In the genomic region with DNA sequence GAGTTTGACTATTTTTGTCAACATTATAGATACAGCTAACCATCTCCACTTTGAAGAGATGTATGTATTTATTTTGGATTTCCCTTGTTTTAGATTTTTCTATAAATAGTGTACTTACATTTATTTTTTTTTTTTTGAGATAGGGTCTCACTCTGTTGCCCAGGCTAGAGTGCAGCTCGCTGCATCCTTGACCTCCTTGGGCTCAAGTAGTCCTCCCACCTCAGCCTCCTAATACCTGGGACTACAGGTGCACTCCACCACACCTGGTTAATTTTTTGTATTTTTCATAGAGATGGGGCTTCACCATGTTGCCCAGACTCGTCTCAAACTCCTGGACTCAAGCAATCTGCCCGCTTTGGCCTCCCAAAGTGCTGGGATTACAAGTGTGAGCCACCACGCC, we compare ENCODE assay signal across 20 cellular contexts. TPM values are rescaled to one million over a fixed set of nuclear protein-coding genes. Genes with fewer than 3 reads are reported as not detected.
DNase-seq lines count a peak whose midpoint lies in the region; ATAC-seq and TF ChIP-seq lines count a peak whose summit lies in the region.
"Had no signal": no experiment of that assay in that cellular context is flagged by ENCODE, and none has a peak within 500 bp of the region (broad histone marks: within the 10 kb centered on the region; RNA-seq: fewer than 3 reads in every experiment).

No MANE protein-coding gene starts in this region.

- POLR2A ChIA-PET in WTC11 (lab: Charles Lee), result interaction anchor here (0.7 kb wide), 1 partner anchor 779 kb away, joined by 8 read pairs; no protein-coding TSS in a partner anchor

- H2BK5ac ChIP-seq in mesendoderm (ENCODE audit: low read length), result no peak overlapping the region

- H3K4me3 ChIP-seq in HUES48 (ENCODE audit: low read depth, low read length), result no peak overlapping the region
- H3K4me3 ChIP-seq in mesendoderm (ENCODE audit: low read length), result no peak overlapping the region
- H3K4me3 ChIP-seq: BLaER1, GM23248, HAP-1 had no signal

- no peak overlapping the region for H3K4me2 ChIP-seq in mesendoderm (ENCODE audit: low read length)
- H3K4me2 ChIP-seq: BLaER1 had no signal

- peaks cover 67% of the 10 kb centered on the region for H3K4me1 Mint-ChIP-seq in WTC11
- H3K4me1 Mint-ChIP-seq: CD14-positive monocyte had no signal

- H3K27ac ChIP-seq in HUES48 (ENCODE audit: low read depth, low read length), result peak overlapping the region; percentile 76
- peak overlapping the region; percentile 13 for H3K27ac ChIP-seq in mesendoderm (ENCODE audit: low read depth, low read length)
- H3K27ac ChIP-seq: BLaER1, GM23248 had no signal

- CTCF ChIA-PET in WTC11 (lab: Charles Lee), result no interaction called here

- H3K4ac ChIP-seq in mesendoderm (ENCODE audit: low read depth, low read length), result no peak overlapping the region

- no peak overlapping the region for H2BK120ac ChIP-seq in mesendoderm (ENCODE audit: low read depth, low read length)

- H4K8ac ChIP-seq in mesendoderm (ENCODE audit: low read depth, low read length), result no peak overlapping the region

- no peak overlapping the region for H3K4me3 Mint-ChIP-seq in WTC11
- H3K4me3 Mint-ChIP-seq: CD14-positive monocyte; CD8-positive, alpha-beta T cell had no signal

- no CpG with 5 or more reads among the region's 4 CpGs for WGBS in mesendoderm (ENCODE audit: extremely low coverage, insufficient coverage, low lambda C conversion rate)

- H3K27me3 Mint-ChIP-seq in WTC11 (ENCODE audit: low read depth), result peaks cover 3% of the 10 kb centered on the region

- H3K18ac ChIP-seq in mesendoderm (ENCODE audit: low read length), result no peak overlapping the region

- H3K9ac ChIP-seq in HUES48 (ENCODE audit: low read depth, low read length) (no peak overlapping the region), mesendoderm (ENCODE audit: low read length) (no peak overlapping the region)
- H3K9ac ChIP-seq: BLaER1, GM23248 had no signal

- H3K27ac Mint-ChIP-seq in WTC11, result no peak overlapping the region
- H3K27ac Mint-ChIP-seq: CD14-positive monocyte; CD8-positive, alpha-beta T cell had no signal

- H3K79me1 ChIP-seq in mesendoderm (ENCODE audit: low read length), result no peaks in the 10 kb centered on the region

- H3K56ac ChIP-seq in mesendoderm (ENCODE audit: low read length), result no peak overlapping the region

- H3K36me3 ChIP-seq in HUES48 (ENCODE audit: control insufficient read depth, insufficient read depth, low read length) (no peaks in the 10 kb centered on the region), mesendoderm (ENCODE audit: control insufficient read depth, insufficient read depth, low read length) (no peaks in the 10 kb centered on the region)
- H3K36me3 ChIP-seq: BLaER1, HAP-1 had no signal

- no peak overlapping the region for H3K23ac ChIP-seq in mesendoderm (ENCODE audit: low read length)

- ATAC-seq in WTC11, result no peak
- ATAC-seq in left lobe of liver, result no peak
- ATAC-seq in HG02763 (IDR thresholded peaks at IDR 0.05; ENCODE audit: unreplicated experiment), result no peak
- ATAC-seq: CD8-positive, alpha-beta T cell had no signal

- peaks cover 8% of the 10 kb centered on the region; the same call in 1 of the 2 replicates for H3K9me3 ChIP-seq in HUES48 (ENCODE audit: control insufficient read depth, insufficient read depth, low read length)

- no peaks in the 10 kb centered on the region for H3K79me2 ChIP-seq in mesendoderm (ENCODE audit: control insufficient read depth, insufficient read depth, low read length)

- peaks cover 7% of the 10 kb centered on the region for H3K36me3 Mint-ChIP-seq in WTC11
- H3K36me3 Mint-ChIP-seq: CD14-positive monocyte; CD8-positive, alpha-beta T cell had no signal

- no peak for TF ChIP-seq CTCF in WTC11 (IDR thresholded peaks at IDR 0.05)

- DNase-seq in WTC11 (ENCODE audit: low spot score) (no peak), left lobe of liver (ENCODE audit: low spot score) (peak; percentile 26), mesendoderm (no peak), islet precursor cell (no peak), middle frontal gyrus (ENCODE audit: extremely low spot score, low spot score) (no peak)
- DNase-seq: 8988T; Calu3; CD8-positive, alpha-beta T cell; DND-41; EL; GM23248 had no signal

- H3K4me1 ChIP-seq in HUES48 (ENCODE audit: control insufficient read depth, insufficient read depth, low read length), result peaks cover 21% of the 10 kb centered on the region
- no peaks in the 10 kb centered on the region for H3K4me1 ChIP-seq in mesendoderm (ENCODE audit: control insufficient read depth, low read depth, low read length)
- H3K4me1 ChIP-seq: BLaER1 had no signal

- no peaks in the 10 kb centered on the region for H3K27me3 ChIP-seq in HUES48 (ENCODE audit: control insufficient read depth, insufficient read depth, low read length)
- no peaks in the 10 kb centered on the region for H3K27me3 ChIP-seq in mesendoderm (ENCODE audit: insufficient read depth, low read length, poor library complexity)
- H3K27me3 ChIP-seq: BLaER1 had no signal

- no peak overlapping the region for H2BK15ac ChIP-seq in mesendoderm (replicated peaks; ENCODE audit: low read depth)

- H4K5ac ChIP-seq in mesendoderm (ENCODE audit: low read length), result no peak overlapping the region

- H3K9me3 Mint-ChIP-seq in WTC11, result peaks cover 5% of the 10 kb centered on the region
- H3K9me3 Mint-ChIP-seq: CD8-positive, alpha-beta T cell had no signal

- H2AK5ac ChIP-seq in mesendoderm (ENCODE audit: low read length), result no peak overlapping the region

TF ChIP-seq in WTC11, 78 proteins besides CTCF, POLR2A, EP300 and RAD21:
- no peak for TF ChIP-seq USF1 (CRISPR knock-in tag; IDR thresholded peaks at IDR 0.05)
- TF ChIP-seq ZNF423 (CRISPR knock-in tag; IDR thresholded peaks at IDR 0.05), result no peak
- TF ChIP-seq GABPB1 (CRISPR knock-in tag; IDR thresholded peaks at IDR 0.05), result no peak
- no peak for TF ChIP-seq CREB1 (CRISPR knock-in tag; IDR thresholded peaks at IDR 0.05)
- TF ChIP-seq ZNF121 (CRISPR knock-in tag; IDR thresholded peaks at IDR 0.05), result 0 out of 2 replicates have a peak, but pooled peaks have one; percentile 60

RNA-seq across cellular contexts. Expression of gene TRPM1, which starts 55.3 kb away (rescaled TPM):
- total RNA-seq in WTC11 (2021) (0.32 to 1.2 TPM (median 0.77 TPM) in 3 replicates), left lobe of liver (0.10 TPM)
- 0.21 TPM for polyA plus RNA-seq in mesendoderm (2013, experiment 1 of 2)
- 0.27 TPM for polyA plus RNA-seq in mesendoderm (2013, experiment 2 of 2)
- total RNA-seq: A673; Calu3; CD8-positive, alpha-beta T cell; GM23248; H4; HT-29 had no signal
- polyA plus RNA-seq: AG04450, GM23248 had no signal
